Comparison of ENCODE assay signal across 10 cellular contexts in genomic region chr19:44912854-44913253, GRCh38. TPM values are rescaled to one million over a fixed set of nuclear protein-coding genes. Genes with fewer than 3 reads are reported as not detected.
A peak's percentile ranks its signal among the peaks of the same experiment; 100 is the strongest.
DNase-seq lines count a peak whose midpoint lies in the region; ATAC-seq and TF ChIP-seq lines count a peak whose summit lies in the region.
"Had no signal": no experiment of that assay in that cellular context is flagged by ENCODE, and none has a peak within 500 bp of the region (broad histone marks: within the 10 kb centered on the region; RNA-seq: fewer than 3 reads in every experiment).

No MANE protein-coding gene starts in this region.

- H3K4me1 ChIP-seq in left ventricle myocardium inferior (peaks cover 24% of the 10 kb centered on the region), vagina (peaks cover 28% of the 10 kb centered on the region)

- ATAC-seq in left cardiac atrium (peak; percentile 14 to 51), GM18868 (IDR thresholded peaks at IDR 0.05; ENCODE audit: unreplicated experiment) (no peak)
- ATAC-seq: Panc1 had no signal

- no peak overlapping the region for H3K4me3 ChIP-seq in left ventricle myocardium inferior
- no peak overlapping the region for H3K4me3 ChIP-seq in vagina

- intact Hi-C loops in left cardiac atrium (cut with DNase I) (no loop called here), left ventricle myocardium inferior (cut with micrococcal nuclease) (no loop called here), vagina (cut with DNase I) (no loop called here)

- H3K9me3 ChIP-seq in left ventricle myocardium inferior (replicated peaks) (no peaks in the 10 kb centered on the region), vagina (no peaks in the 10 kb centered on the region)

- H3K36me3 ChIP-seq in left ventricle myocardium inferior: no peaks in the 10 kb centered on the region
- no peaks in the 10 kb centered on the region for H3K36me3 ChIP-seq in vagina

- TF ChIP-seq CTCF in left ventricle myocardium inferior (IDR thresholded peaks at IDR 0.05; ENCODE audit: borderline replicate concordance) (no peak), vagina (IDR thresholded peaks at IDR 0.05) (no peak)

- TF ChIP-seq POLR2A in vagina (IDR thresholded peaks at IDR 0.05): no peak

- peaks cover 35% of the 10 kb centered on the region for H3K27me3 ChIP-seq in left ventricle myocardium inferior (ENCODE audit: low read depth)
- H3K27me3 ChIP-seq in vagina: no peaks in the 10 kb centered on the region

- H3K27ac ChIP-seq in left ventricle myocardium inferior (replicated peaks) (no peak overlapping the region), vagina (peak overlapping the region; percentile 36)

- DNase-seq in left cardiac atrium (peak; percentile 50), left ventricle myocardium inferior (no peak), medulla oblongata (ENCODE audit: extremely low spot score) (peak; percentile 91), vagina (ENCODE audit: extremely low spot score in 2 of 2) (no peak), SKM-1 treated with dmso at 0.1 percent for 144 hours (lab: John Stamatoyannopoulos, UW; ENCODE audit: unreplicated experiment) (no peak)
- DNase-seq: activated CD4-positive, alpha-beta T cell treated with anti-CD3 and anti-CD28 coated beads for 1 hour; NCI-H2029; retina had no signal

RNA-seq across cellular contexts. Expression of gene APOC1, which starts 1.6 kb away (rescaled TPM):
- total RNA-seq in left cardiac atrium (1 to 10 TPM; 2.7 to 4.6 TPM), left ventricle myocardium inferior (0.85 TPM), vagina (14.5 TPM)

RNA-seq across cellular contexts. Expression of gene APOE, which starts 7.3 kb away (rescaled TPM):
- 10 to 100 TPM; 43.5 to 67.4 TPM for total RNA-seq in left cardiac atrium
- 24.1 TPM for total RNA-seq in left ventricle myocardium inferior
- total RNA-seq in vagina: 170 TPM

RNA-seq across cellular contexts. Expression of gene TOMM40, which starts 21.8 kb away (rescaled TPM):
- total RNA-seq in left cardiac atrium: 10 to 100 TPM; 43.0 to 63.1 TPM
- 47.3 TPM for total RNA-seq in left ventricle myocardium inferior
- 31.4 TPM for total RNA-seq in vagina

RNA-seq across cellular contexts. Expression of gene APOC4, which starts 29.2 kb away (rescaled TPM):
- total RNA-seq in left cardiac atrium (not detected), left ventricle myocardium inferior (not detected), vagina (not detected)

RNA-seq across cellular contexts. Expression of gene APOC2, which starts 33.0 kb away (rescaled TPM):
- total RNA-seq in left cardiac atrium (not detected), left ventricle myocardium inferior (not detected), vagina (not detected)

Comparison
In these comparisons a context has a peak if more than half of its experiments do, and no peak if none do; other contexts are left out.
1. DNase-seq: peak in left cardiac atrium (single experiment) and medulla oblongata (single experiment); none in left ventricle myocardium inferior (single experiment), vagina (0 of 2) and SKM-1 treated with dmso at 0.1 percent for 144 hours (single experiment).